In the genomic region with DNA sequence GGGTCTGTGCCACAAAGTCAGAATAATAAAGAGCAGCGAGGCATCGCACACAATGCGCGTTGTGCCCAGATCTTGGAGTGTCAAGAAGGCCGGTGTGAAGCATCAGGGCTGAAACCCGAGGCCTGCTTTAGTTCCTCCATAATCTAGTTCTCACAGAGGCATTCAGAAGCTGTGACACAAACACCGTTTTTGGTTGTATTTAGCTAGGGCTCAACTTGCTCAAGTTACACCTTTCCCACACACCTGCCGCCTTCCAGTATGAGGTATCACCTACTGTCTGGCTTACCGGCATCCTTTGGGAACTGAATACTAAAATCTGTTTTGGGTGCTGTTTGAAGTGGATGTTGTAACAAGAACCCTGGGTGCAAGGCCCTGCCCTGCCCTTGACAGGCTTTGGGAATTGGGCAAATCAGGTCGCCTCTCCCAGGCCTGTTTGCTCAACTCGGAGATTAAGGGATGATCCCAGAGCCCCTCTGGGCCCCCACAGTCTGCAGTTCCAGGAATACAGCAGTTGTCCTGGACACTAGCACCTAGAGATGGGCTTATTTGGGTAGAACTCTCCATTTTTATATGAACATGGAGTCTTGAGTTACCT, we compare ENCODE assay signal across 9 cellular contexts. TPM values are rescaled to one million over a fixed set of nuclear protein-coding genes. Genes with fewer than 3 reads are reported as not detected.
A peak's percentile ranks its signal among the peaks of the same experiment; 100 is the strongest.
DNase-seq lines count a peak whose midpoint lies in the region; ATAC-seq and TF ChIP-seq lines count a peak whose summit lies in the region.
"Had no signal": no experiment of that assay in that cellular context is flagged by ENCODE, and none has a peak within 500 bp of the region (broad histone marks: within the 10 kb centered on the region; RNA-seq: fewer than 3 reads in every experiment).

No MANE protein-coding gene starts in this region.

- intact Hi-C loops in left lung (cut with DNase I): no loop called here

- H3K4me3 ChIP-seq in left lung: no peak overlapping the region

- no peaks in the 10 kb centered on the region for H3K9me3 Mint-ChIP-seq in activated naive CD8-positive, alpha-beta T cell treated with anti-CD3 and anti-CD28 coated beads, Interleukin-2, amount 10 ng/mL, durations not matched to agents 7 days and 5 days

- no peak overlapping the region for H3K4me3 Mint-ChIP-seq in activated naive CD8-positive, alpha-beta T cell treated with anti-CD3 and anti-CD28 coated beads, Interleukin-2, amount 10 ng/mL, durations not matched to agents 7 days and 5 days

- peaks cover 61% of the 10 kb centered on the region for H3K4me1 Mint-ChIP-seq in activated naive CD8-positive, alpha-beta T cell treated with anti-CD3 and anti-CD28 coated beads, Interleukin-2, amount 10 ng/mL, durations not matched to agents 7 days and 5 days

- ATAC-seq in activated naive CD8-positive, alpha-beta T cell treated with anti-CD3 and anti-CD28 coated beads, Interleukin-2, amount 10 ng/mL, durations not matched to agents 7 days and 5 days (ENCODE audit: low read depth): no peak
- no peak for ATAC-seq in left lung
- ATAC-seq in HG02973 (IDR thresholded peaks at IDR 0.05; ENCODE audit: unreplicated experiment): no peak
- ATAC-seq in GM21576 (IDR thresholded peaks at IDR 0.05; ENCODE audit: unreplicated experiment): no peak

- H3K4me1 ChIP-seq in left lung: peaks cover 57 to 94% of the 10 kb centered on the region in 2 donors

- H3K36me3 Mint-ChIP-seq in activated naive CD8-positive, alpha-beta T cell treated with anti-CD3 and anti-CD28 coated beads, Interleukin-2, amount 10 ng/mL, durations not matched to agents 7 days and 5 days: peaks cover 15% of the 10 kb centered on the region

- no peaks in the 10 kb centered on the region for H3K9me3 ChIP-seq in left lung

- peak; percentile 62 for DNase-seq in NCI-H82 (lab: John Stamatoyannopoulos, UW)
- no peak for DNase-seq in NCI-H82 treated with DMSO at 0.1 percent for 48 hours (lab: John Stamatoyannopoulos, UW; ENCODE audit: unreplicated experiment)
- DNase-seq in activated naive CD8-positive, alpha-beta T cell treated with anti-CD3 and anti-CD28 coated beads, Interleukin-2, amount 10 ng/mL, durations not matched to agents 7 days and 5 days: no peak
- no peak for DNase-seq in left lung
- DNase-seq in substantia nigra (lab: John Stamatoyannopoulos, UW): no peak
- DNase-seq in GM19238 (ENCODE audit: insufficient read length, low spot score): no peak

- H3K27ac Mint-ChIP-seq in activated naive CD8-positive, alpha-beta T cell treated with anti-CD3 and anti-CD28 coated beads, Interleukin-2, amount 10 ng/mL, durations not matched to agents 7 days and 5 days: peak overlapping the region; percentile 80

- peak overlapping the region; percentile 93 to 95 for H3K27ac ChIP-seq in left lung
- peak overlapping the region; percentile 70 for H3K27ac ChIP-seq in substantia nigra (ENCODE audit: low read depth, low read length, poor library complexity, severe bottlenecking)

- H3K36me3 ChIP-seq in left lung: no peaks in the 10 kb centered on the region

- POLR2A ChIA-PET in activated naive CD8-positive, alpha-beta T cell treated with anti-CD3 and anti-CD28 coated beads, Interleukin-2, amount 10 ng/mL, durations not matched to agents 7 days and 5 days (lab: Charles Lee): interaction anchor here (0.6 to 3.5 kb wide), 3 partner anchors 17 to 128 kb away, joined by 3 to 8 read pairs (median 3); no protein-coding TSS in a partner anchor

- H3K27me3 ChIP-seq in left lung: no peaks in the 10 kb centered on the region

- TF ChIP-seq CTCF in left lung (IDR thresholded peaks at IDR 0.05): no peak

- H3K27me3 Mint-ChIP-seq in activated naive CD8-positive, alpha-beta T cell treated with anti-CD3 and anti-CD28 coated beads, Interleukin-2, amount 10 ng/mL, durations not matched to agents 7 days and 5 days: no peaks in the 10 kb centered on the region

RNA-seq across cellular contexts. Expression of a gene that starts 27.0 kb away (rescaled TPM):
- total RNA-seq in activated naive CD8-positive, alpha-beta T cell treated with anti-CD3 and anti-CD28 coated beads, Interleukin-2, amount 10 ng/mL, durations not matched to agents 7 days and 5 days: 10 to 100 TPM; 21.2 to 21.8 TPM
- 10 to 100 TPM; 19.5 to 21.0 TPM for total RNA-seq in left lung

RNA-seq across cellular contexts. Expression of a gene that starts 27.9 kb away (rescaled TPM):
- 10 to 100 TPM; 11.8 to 13.2 TPM for total RNA-seq in activated naive CD8-positive, alpha-beta T cell treated with anti-CD3 and anti-CD28 coated beads, Interleukin-2, amount 10 ng/mL, durations not matched to agents 7 days and 5 days
- 1 to 10 TPM; 7.7 to 8.0 TPM for total RNA-seq in left lung

RNA-seq across cellular contexts. Expression of a gene that starts 32.5 kb away (rescaled TPM):
- 10 to 100 TPM; 51.8 to 53.2 TPM for total RNA-seq in activated naive CD8-positive, alpha-beta T cell treated with anti-CD3 and anti-CD28 coated beads, Interleukin-2, amount 10 ng/mL, durations not matched to agents 7 days and 5 days
- 10 to 100 TPM; 34.8 to 56.9 TPM for total RNA-seq in left lung

RNA-seq across cellular contexts. Expression of a gene that starts 54.2 kb away (rescaled TPM):
- not detected for total RNA-seq in activated naive CD8-positive, alpha-beta T cell treated with anti-CD3 and anti-CD28 coated beads, Interleukin-2, amount 10 ng/mL, durations not matched to agents 7 days and 5 days
- 100 to 1,000 TPM in 1 of 2 donors, 10 to 100 TPM in 1; 37.7 to 155 TPM for total RNA-seq in left lung
- total RNA-seq: occipital lobe had no signal
